ENCODE assay signal across 9 cellular contexts in the genomic region with DNA sequence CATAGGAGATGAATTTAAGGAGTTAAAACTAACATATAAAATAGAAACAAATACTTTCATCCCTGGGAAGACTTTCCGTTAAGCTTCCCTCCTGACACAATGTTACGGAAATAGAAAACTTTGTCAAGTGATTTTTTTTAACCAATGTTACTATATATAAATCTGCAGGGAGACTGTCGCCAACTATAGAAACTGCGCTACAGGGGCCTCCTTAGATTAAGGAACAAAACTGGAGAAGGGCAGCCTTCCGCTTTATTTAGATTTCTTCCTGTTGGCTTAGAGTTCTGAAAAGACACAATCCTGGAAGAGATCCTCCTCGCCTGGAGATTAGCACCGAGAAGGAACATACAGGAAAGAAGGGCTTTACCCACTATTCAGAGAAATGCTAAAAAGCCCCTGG. TPM values are rescaled to one million over a fixed set of nuclear protein-coding genes. Genes with fewer than 3 reads are reported as not detected.
DNase-seq lines count a peak whose midpoint lies in the region; ATAC-seq, FAIRE-seq and TF ChIP-seq lines count a peak whose summit lies in the region.
"Had no signal": no experiment of that assay in that cellular context is flagged by ENCODE, and none has a peak within 500 bp of the region (broad histone marks: within the 10 kb centered on the region; RNA-seq: fewer than 3 reads in every experiment).

No MANE protein-coding gene starts in this region.

- no peaks in the 10 kb centered on the region for H3K27me3 Mint-ChIP-seq in H9 (ENCODE audit: low read depth)

- H3K36me3 ChIP-seq in WERI-Rb-1 (peaks cover 8% of the 10 kb centered on the region), small intestine (ENCODE audit: control insufficient read depth in 2 of 2, insufficient read depth in 2 of 2, low read length in 2 of 2) (peaks cover 0 to 5% of the 10 kb centered on the region in 2 donors)

- peaks cover 3% of the 10 kb centered on the region; the same call in 1 of the 2 replicates for H3K79me2 ChIP-seq in H9 (ENCODE audit: insufficient read depth, low read length)

- H3K9ac ChIP-seq in H9 (ENCODE audit: extremely low read depth, insufficient read length, low read length), result no peak overlapping the region

- no peak overlapping the region for H2AFZ ChIP-seq in H9 (ENCODE audit: low read length)

- H3K4ac ChIP-seq in H9 (ENCODE audit: low read depth, low read length), result no peak overlapping the region

- H3K18ac ChIP-seq in H9 (ENCODE audit: insufficient read length, low read depth, low read length), result no peak overlapping the region

- ATAC-seq in HG02970 (IDR thresholded peaks at IDR 0.05; ENCODE audit: low FRiP score, unreplicated experiment) (no peak), GM21447 (IDR thresholded peaks at IDR 0.05; ENCODE audit: unreplicated experiment) (no peak)

- no peak for FAIRE-seq in small intestine (lab: Jason Lieb, UNC)

- no peaks in the 10 kb centered on the region for H3K27me3 ChIP-seq in H9 (ENCODE audit: insufficient read depth, low read length)
- no peaks in the 10 kb centered on the region for H3K27me3 ChIP-seq in WERI-Rb-1 (ENCODE audit: insufficient read depth, low read depth, severe bottlenecking)
- H3K27me3 ChIP-seq in small intestine (ENCODE audit: control insufficient read depth in 2 of 2, insufficient read depth in 2 of 2, low read length in 2 of 2), result no peaks in the 10 kb centered on the region

- H3K4me1 Mint-ChIP-seq in H9, result peaks cover 39 to 52% of the 10 kb centered on the region in 2 experiments

- H3K14ac ChIP-seq in H9 (ENCODE audit: insufficient read depth, low read length), result no peak overlapping the region

- peaks cover 11% of the 10 kb centered on the region for H3K23me2 ChIP-seq in H9 (ENCODE audit: insufficient read length, low read depth, low read length, poor library complexity, severe bottlenecking)

- no peak overlapping the region for H4K5ac ChIP-seq in H9 (ENCODE audit: insufficient read length, low read depth, low read length)

- no peaks in the 10 kb centered on the region for H4K20me1 ChIP-seq in H9 (ENCODE audit: control insufficient read depth, insufficient read depth, insufficient read length)

- peaks cover 3 to 5% (median 5%) of the 10 kb centered on the region in 3 experiments; a peak in 3 of 7 replicates for H3K36me3 Mint-ChIP-seq in H9 (ENCODE audit: insufficient read depth in 1 of 3, low read depth in 3 of 3)

- no peak overlapping the region for H2BK12ac ChIP-seq in H9 (ENCODE audit: insufficient read length, low read depth, low read length)

- H3K79me1 ChIP-seq in H9 (ENCODE audit: insufficient read depth, low read depth, low read length, poor library complexity, severe bottlenecking), result no peaks in the 10 kb centered on the region

- peak overlapping the region in 1 of 2 experiments; percentile 31; a peak in 1 of 5 replicates for H3K4me3 Mint-ChIP-seq in H9
- H3K4me3 Mint-ChIP-seq: nephron progenitor cell had no signal

- no peak overlapping the region for H3K23ac ChIP-seq in H9 (ENCODE audit: insufficient read length, low read depth, low read length)

- TF ChIP-seq CTCF in H9 (conservative IDR thresholded peaks at IDR 0.05), result no peak
- no peak for TF ChIP-seq CTCF in WERI-Rb-1 (IDR thresholded peaks at IDR 0.05; ENCODE audit: low read depth, low read length)

- peak overlapping the region; percentile 95 for H3K4me2 ChIP-seq in H9 (ENCODE audit: insufficient read depth, insufficient read length, low read length)

- H2BK5ac ChIP-seq in H9 (ENCODE audit: insufficient read length, low read length), result no peak overlapping the region

- no peak overlapping the region for H2BK120ac ChIP-seq in H9 (ENCODE audit: low read depth, low read length, poor library complexity, severe bottlenecking)

- no CpG with 5 or more reads among the region's 7 CpGs for WGBS in H9 (ENCODE audit: extremely low coverage, insufficient read length, low lambda C conversion rate)
- WGBS in small intestine, 3 donors, result 21 to 36% (median 25%) methylated on average over 7 of the region's 7 CpGs

- no peak overlapping the region for H2AK5ac ChIP-seq in H9 (ENCODE audit: insufficient read length, low read length)

- no peak overlapping the region for H2BK20ac ChIP-seq in H9 (ENCODE audit: low read depth, low read length, poor library complexity, severe bottlenecking)

- H3K56ac ChIP-seq in H9 (ENCODE audit: insufficient read length, low read depth, low read length), result no peak overlapping the region

- no peak overlapping the region for H2BK15ac ChIP-seq in H9 (ENCODE audit: low read depth, low read length)

- no peaks in the 10 kb centered on the region for H3K9me3 ChIP-seq in H9 (ENCODE audit: control insufficient read depth, low read depth, low read length)
- H3K9me3 ChIP-seq in WERI-Rb-1 (ENCODE audit: severe bottlenecking), result no peaks in the 10 kb centered on the region
- no peaks in the 10 kb centered on the region for H3K9me3 ChIP-seq in small intestine (ENCODE audit: control insufficient read depth, low read depth)

- no peak overlapping the region for H3K27ac Mint-ChIP-seq in H9
- H3K27ac Mint-ChIP-seq: nephron progenitor cell had no signal

- H3K9me3 Mint-ChIP-seq in H9, result no peaks in the 10 kb centered on the region
- H3K9me3 Mint-ChIP-seq: nephron progenitor cell had no signal

- DNase-seq in H9 (no peak), WERI-Rb-1 (no peak), small intestine (peak; percentile 21), cerebellum (ENCODE audit: low spot score) (no peak), activated gamma-delta T cell treated with Interleukin-2 at 50 U/mL for 16 hours (no peak)
- DNase-seq: nephron progenitor cell had no signal

- H3K27ac ChIP-seq in H9 (ENCODE audit: insufficient read length, low read depth, low read length), result no peak overlapping the region
- H3K27ac ChIP-seq in WERI-Rb-1, result no peak overlapping the region
- peak overlapping the region; percentile 96 to 99 for H3K27ac ChIP-seq in small intestine (ENCODE audit: low read depth in 1 of 2, low read length in 1 of 2)

- no peak overlapping the region for H4K91ac ChIP-seq in H9 (ENCODE audit: insufficient read length, low read depth, low read length)

- no peak overlapping the region for H3T11ph ChIP-seq in H9 (ENCODE audit: low read length)

- H3K4me3 ChIP-seq in WERI-Rb-1 (ENCODE audit: low read depth, low read length) (peak overlapping the region; percentile 93; the same call in 1 of the 2 replicates), iPS-11a (ENCODE audit: low read depth, low read length) (peak overlapping the region; percentile 82), small intestine (ENCODE audit: low read depth in 1 of 2, low read length in 2 of 2) (peak overlapping the region in 1 of 2 donors; percentile 82)

- H3K4me1 ChIP-seq in H9 (ENCODE audit: insufficient read depth, low read length) (peaks cover 7% of the 10 kb centered on the region; the same call in 1 of the 2 replicates), small intestine (ENCODE audit: control insufficient read depth in 2 of 2, insufficient read depth in 1 of 2, low read depth in 1 of 2, low read length in 1 of 2) (peaks cover 5 to 6% of the 10 kb centered on the region in 2 donors)

- no peak overlapping the region for H4K8ac ChIP-seq in H9 (replicated peaks; ENCODE audit: insufficient read length, low read depth, low read length)

RNA-seq across cellular contexts. Expression of gene MGST3, which starts 1.5 kb away (rescaled TPM):
- total RNA-seq in H9 (2021) (87.7 and 94.7 TPM in 2 replicates), cerebellum (112 TPM)
- polyA plus RNA-seq in small intestine, result 100 to 1,000 TPM; 513 to 837 (median 578) TPM

Comparison
In these comparisons a context has a peak if more than half of its experiments do, and no peak if none do; other contexts are left out.
1. H3K27ac ChIP-seq: peak in small intestine (2 of 2); none in H9 (single experiment) and WERI-Rb-1 (single experiment).